In the genomic region with DNA sequence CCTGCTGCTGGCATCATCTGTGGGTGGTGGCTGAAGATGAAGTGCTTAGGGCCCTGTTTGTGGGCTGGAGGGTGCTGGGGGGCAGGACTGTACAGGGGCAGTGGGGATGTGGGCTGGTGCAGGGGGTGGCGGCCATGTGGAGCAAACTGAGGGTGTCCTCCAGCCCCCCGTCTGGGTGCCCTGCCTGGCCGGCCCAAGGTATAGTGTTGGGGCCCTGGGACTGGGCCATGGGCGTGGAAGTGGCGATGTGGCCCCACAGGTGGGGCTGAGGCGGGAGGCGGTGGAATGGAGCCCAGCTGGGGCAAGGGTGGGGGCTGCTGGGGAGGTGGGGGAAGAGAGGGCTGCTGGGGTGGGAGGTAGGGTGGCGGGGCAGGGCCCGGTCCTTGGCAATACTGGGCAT, we compare ENCODE assay signal across 27 cellular contexts.
"Had no signal": no experiment of that assay in that cellular context is flagged by ENCODE, and none has a peak within 500 bp of the region (broad histone marks: within the 10 kb centered on the region; RNA-seq: fewer than 3 reads in every experiment).

No MANE protein-coding gene starts in this region.

- H3K36me3 ChIP-seq: brain microvascular endothelial cell, breast epithelium had no signal

- H3K4me3 ChIP-seq: body of pancreas, breast epithelium had no signal

- H3K27ac ChIP-seq: body of pancreas, brain microvascular endothelial cell, breast epithelium, VCaP had no signal

- DNase-seq: activated B cell treated with CpG ODN at 0.5 μM for 24 hours; activated CD4-positive, alpha-beta memory T cell treated with anti-CD3 and anti-CD28 coated beads for 36 hours; activated CD4-positive, alpha-beta T cell treated with anti-CD3 and anti-CD28 coated beads for 4 hours; activated CD4-positive, alpha-beta T cell treated with anti-CD3 and anti-CD28 coated beads, Interleukin-2, amount 10 ng/mL, durations not matched to agents 24 days and 14 days; activated CD4-positive, alpha-beta T cell treated with anti-CD3 and anti-CD28 coated beads, Interleukin-2, amount 50 U/mL, for 1 hour; activated CD4-positive, alpha-beta T cell treated with anti-CD3 and anti-CD28 coated beads, Interleukin-2, amount 50 U/mL, for 4 hours; activated CD4-positive, CD25-positive, alpha-beta regulatory T cell treated with anti-CD3 and anti-CD28 coated beads, Interleukin-2, amount 50 U/mL, for 72 hours; activated CD8-positive, alpha-beta memory T cell treated with anti-CD3 and anti-CD28 coated beads, Interleukin-2, amount 50 U/mL, for 48 hours; activated CD8-positive, alpha-beta T cell treated with anti-CD3 and anti-CD28 coated beads for 36 hours; activated effector memory CD4-positive, alpha-beta T cell treated with Interleukin-2 at 50 U/mL for 16 hours; activated gamma-delta T cell; activated naive CD4-positive, alpha-beta T cell treated with anti-CD3 and anti-CD28 coated beads, Interleukin-2, amount 10 ng/mL, durations not matched to agents 7 days and 5 days; activated naive CD4-positive, alpha-beta T cell treated with Interleukin-2 at 50 U/mL for 16 hours; activated naive CD8-positive, alpha-beta T cell treated with anti-CD3 and anti-CD28 coated beads, Interleukin-2, amount 10 ng/mL, durations not matched to agents 7 days and 5 days; activated naive CD8-positive, alpha-beta T cell treated with anti-CD3 and anti-CD28 coated beads, Interleukin-2, amount 50 U/mL, for 24 hours; activated T-cell treated with anti-CD3 and anti-CD28 coated beads, Interleukin-2, amount 50 U/mL, for 24 hours; activated T-cell treated with anti-CD3 and anti-CD28 coated beads, Interleukin-2, amount 50 U/mL, for 48 hours; amygdala; anterior cingulate cortex; body of pancreas; brain microvascular endothelial cell; central memory CD4-positive, alpha-beta T cell; T-helper 1 cell; T-helper 2 cell; T-helper 9 cell had no signal

- ATAC-seq: activated CD8-positive, alpha-beta T cell treated with anti-CD3 and anti-CD28 coated beads for 36 hours; activated naive CD8-positive, alpha-beta T cell treated with anti-CD3 and anti-CD28 coated beads, Interleukin-2, amount 50 U/mL, for 24 hours; body of pancreas had no signal

- H3K4me1 ChIP-seq: body of pancreas, breast epithelium had no signal

- H3K27me3 ChIP-seq: body of pancreas had no signal

- H3K9me3 ChIP-seq: body of pancreas, breast epithelium had no signal
